Comparison of ENCODE assay signal across 12 cellular contexts in the genomic region with DNA sequence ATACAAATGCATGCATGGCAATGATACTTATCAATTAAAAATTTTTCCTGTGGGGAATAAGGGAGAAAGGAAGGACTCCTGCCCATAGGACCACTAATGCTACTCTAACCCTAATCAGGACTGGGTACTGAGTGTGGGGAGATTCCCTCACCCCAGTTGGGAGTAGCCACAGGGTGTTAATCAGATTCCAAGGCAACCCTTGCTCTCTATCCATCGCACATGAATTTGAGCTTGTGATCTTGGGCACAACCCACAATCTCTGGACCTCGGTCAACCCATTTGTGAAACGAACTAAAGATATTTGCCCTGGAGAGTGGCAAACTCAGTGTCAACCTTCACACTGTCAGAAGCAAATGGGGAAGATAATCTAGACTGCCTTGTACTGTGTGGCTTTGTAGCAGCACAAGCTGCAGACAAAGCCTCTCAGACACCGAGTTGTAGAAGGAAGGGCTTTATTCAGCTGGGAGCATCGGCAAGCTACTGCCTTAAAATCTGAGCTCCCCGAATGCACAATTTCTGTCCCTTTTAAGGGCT.
DNase-seq lines count a peak whose midpoint lies in the region; ATAC-seq and TF ChIP-seq lines count a peak whose summit lies in the region.
"Had no signal": no experiment of that assay in that cellular context is flagged by ENCODE, and none has a peak within 500 bp of the region (broad histone marks: within the 10 kb centered on the region; RNA-seq: fewer than 3 reads in every experiment).

No MANE protein-coding gene starts in this region.

- H3K4me3 ChIP-seq in breast epithelium, result no peak overlapping the region
- H3K4me3 ChIP-seq in coronary artery, result no peak overlapping the region
- H3K4me3 ChIP-seq in right cardiac atrium (ENCODE audit: low read length), result no peak overlapping the region
- H3K4me3 ChIP-seq: cardiac muscle cell, heart right ventricle, thoracic aorta had no signal

- intact Hi-C loops in breast epithelium (cut with DNase I; ENCODE audit: low total_unique reads), result loop anchor here (1.0 kb wide), 1 partner anchor 29 kb away; no protein-coding TSS in a partner anchor
- intact Hi-C loops in right cardiac atrium (cut with DNase I), result no loop called here

- DNase-seq in breast epithelium (ENCODE audit: low spot score in 2 of 2), result no peak
- DNase-seq in pons (ENCODE audit: low spot score), result peak; percentile 7
- no peak for DNase-seq in GM19240 (ENCODE audit: insufficient read length, low spot score)
- DNase-seq in coronary artery (ENCODE audit: low spot score), result no peak
- no peak for DNase-seq in right cardiac atrium
- DNase-seq: activated T-cell treated with anti-CD3 and anti-CD28 coated beads, Interleukin-2, amount 50 U/mL, for 48 hours had no signal

- no peaks in the 10 kb centered on the region for H3K9me3 ChIP-seq in breast epithelium
- H3K9me3 ChIP-seq in right cardiac atrium (ENCODE audit: control insufficient read depth, low read length), result no peaks in the 10 kb centered on the region
- H3K9me3 ChIP-seq: thoracic aorta had no signal

- ATAC-seq in GM18498 (IDR thresholded peaks at IDR 0.05; ENCODE audit: unreplicated experiment) (peak; percentile 28), HG03066 (IDR thresholded peaks at IDR 0.05; ENCODE audit: low read depth, unreplicated experiment) (peak; percentile 12), GM21619 (IDR thresholded peaks at IDR 0.05; ENCODE audit: unreplicated experiment) (no peak), right cardiac atrium (no peak)

- H3K36me3 ChIP-seq in breast epithelium, result no peaks in the 10 kb centered on the region
- H3K36me3 ChIP-seq: cardiac muscle cell, heart right ventricle, thoracic aorta had no signal

- 83% methylated on average over 6 of the region's 6 CpGs for WGBS in right cardiac atrium

- H3K27ac ChIP-seq in breast epithelium (peak overlapping the region; percentile 45 to 75), coronary artery (peak overlapping the region in 1 of 2 donors; percentile 58), right cardiac atrium (ENCODE audit: low read length) (no peak overlapping the region)
- H3K27ac ChIP-seq: cardiac muscle cell had no signal

- H3K27me3 ChIP-seq in breast epithelium (no peaks in the 10 kb centered on the region), right cardiac atrium (ENCODE audit: control insufficient read depth, insufficient read depth) (no peaks in the 10 kb centered on the region)
- H3K27me3 ChIP-seq: cardiac muscle cell, heart right ventricle had no signal

- TF ChIP-seq POLR2A in breast epithelium (IDR thresholded peaks at IDR 0.05), result no peak

- TF ChIP-seq CTCF in breast epithelium (IDR thresholded peaks at IDR 0.05) (no peak), coronary artery (IDR thresholded peaks at IDR 0.05) (no peak)

- no peaks in the 10 kb centered on the region for H3K4me1 ChIP-seq in breast epithelium
- no peaks in the 10 kb centered on the region for H3K4me1 ChIP-seq in right cardiac atrium (ENCODE audit: control insufficient read depth, insufficient read depth, low read length)

Comparison
In these comparisons a context has a peak if more than half of its experiments do, and no peak if none do; other contexts are left out.
1. ATAC-seq: peak in GM18498 (single experiment) and HG03066 (single experiment); none in GM21619 (single experiment) and right cardiac atrium (0 of 2).